ENCODE assay signal across 11 cellular contexts in the genomic region with DNA sequence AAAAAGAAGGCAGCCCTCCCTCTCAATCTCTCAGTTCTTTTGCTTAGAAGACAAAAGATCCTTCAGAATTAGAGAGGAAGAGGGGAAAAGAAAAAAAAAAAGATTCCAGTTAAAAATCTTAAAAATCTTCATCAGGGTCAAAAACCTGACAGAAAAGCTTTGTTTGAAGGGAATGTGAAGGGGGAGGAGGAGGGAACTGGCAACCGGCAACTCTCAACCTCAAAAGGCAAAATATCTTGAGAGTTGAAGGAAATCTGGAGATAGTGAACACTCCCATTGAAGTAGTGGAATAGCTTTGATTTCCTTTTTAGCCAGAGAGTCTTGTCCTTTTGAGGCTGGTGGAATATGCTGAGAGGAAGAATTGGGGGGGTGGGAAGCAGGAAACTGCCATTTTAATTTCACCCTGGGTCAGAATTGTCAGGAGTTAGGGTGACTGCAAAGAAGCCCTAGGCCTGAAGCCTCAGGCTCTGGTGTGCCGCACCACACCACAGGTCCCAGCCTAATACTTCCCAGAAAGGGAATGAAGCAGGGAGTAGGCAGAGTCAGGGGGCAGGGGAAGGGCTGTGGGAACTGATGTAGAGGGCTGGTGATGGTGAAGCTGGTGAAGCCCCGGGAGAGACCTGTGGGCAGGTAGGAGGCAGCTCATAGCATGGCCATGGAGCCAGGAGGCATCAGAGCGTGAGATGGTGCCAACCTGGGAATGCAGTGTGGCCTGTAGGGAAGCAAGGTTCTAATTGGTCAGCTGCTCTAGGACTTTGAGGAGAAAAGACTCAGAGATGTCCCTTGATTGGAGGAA. TPM values are rescaled to one million over a fixed set of nuclear protein-coding genes. Genes with fewer than 3 reads are reported as not detected.
A peak's percentile ranks its signal among the peaks of the same experiment; 100 is the strongest.
DNase-seq lines count a peak whose midpoint lies in the region; FAIRE-seq and TF ChIP-seq lines count a peak whose summit lies in the region.
"Had no signal": no experiment of that assay in that cellular context is flagged by ENCODE, and none has a peak within 500 bp of the region (broad histone marks: within the 10 kb centered on the region; RNA-seq: fewer than 3 reads in every experiment).

No MANE protein-coding gene starts in this region.

- H3K14ac ChIP-seq in H1 (ENCODE audit: insufficient read length) = no peak overlapping the region

- H3K56ac ChIP-seq in H1 (replicated peaks; ENCODE audit: insufficient read length, low read depth, low read length) = no peak overlapping the region

- H3K27me3 ChIP-seq in Peyer's patch (no peaks in the 10 kb centered on the region), H1 (replicated peaks in 1 of 4; ENCODE audit: control insufficient read depth in 3 of 4, extremely low read depth in 1 of 4, insufficient read depth in 3 of 4, low read length in 3 of 4) (no peaks in the 10 kb centered on the region), muscle layer of duodenum (ENCODE audit: low read depth, low read length) (no peaks in the 10 kb centered on the region), tibial nerve (no peaks in the 10 kb centered on the region)

- H4K91ac ChIP-seq in H1 (replicated peaks; ENCODE audit: insufficient read length, low read length) = peak overlapping the region; percentile 81

- H4K20me1 ChIP-seq in H1 (replicated peaks in 1 of 2; ENCODE audit: control insufficient read depth in 1 of 2, insufficient read depth in 2 of 2, low read length in 2 of 2) = no peaks in the 10 kb centered on the region

- TF ChIP-seq CTCF in Peyer's patch (IDR thresholded peaks at IDR 0.05) = no peak
- no peak for TF ChIP-seq CTCF in H1 (IDR thresholded peaks at IDR 0.05; ENCODE audit: control extremely low read depth in 1 of 3, insufficient read depth in 1 of 3, low read depth in 1 of 3, low read length in 3 of 3)
- no peak for TF ChIP-seq CTCF in tibial nerve (IDR thresholded peaks at IDR 0.05)

- no peak overlapping the region for H4K5ac ChIP-seq in H1 (ENCODE audit: insufficient read length, low read depth, low read length)

- H3K79me1 ChIP-seq in H1 (ENCODE audit: low read depth, low read length) = peaks cover 21% of the 10 kb centered on the region

- peak overlapping the region; percentile 99 for H2BK20ac ChIP-seq in H1 (ENCODE audit: low read length)

- H2AFZ ChIP-seq in H1 (ENCODE audit: low read length) = no peak overlapping the region

- WGBS in H1 (ENCODE audit: extremely low coverage in 1 of 2, insufficient coverage in 1 of 2, insufficient read length in 1 of 2, insufficient replicate concordance in 2 of 2, low coverage in 1 of 2, low lambda C conversion rate in 2 of 2, missing lambda C conversion rate in 1 of 2), 2 experiments = 85% methylated on average over 4 of the region's 4 CpGs; no CpG with 5 or more reads in 1 of the 2 experiments
- 38 to 48% methylated on average over 4 of the region's 4 CpGs for WGBS in tibial nerve, 2 donors

- no peaks in the 10 kb centered on the region; the same call in none of the 2 replicates for H3K23me2 ChIP-seq in H1 (ENCODE audit: low read depth, low read length)

- POLR2A ChIA-PET in H1 (lab: Charles Lee; ENCODE audit: partially characterized antibody) = interaction anchor here (0.6 to 3.5 kb wide), 8 partner anchors 7 to 79 kb away, joined by 3 to 26 read pairs (median 8); partner anchors contain the start of gene KIRREL1

- H3K4me1 ChIP-seq in Peyer's patch (peaks cover 0 to 40% (median 1%) of the 10 kb centered on the region in 4 donors), H1 (replicated peaks in 1 of 4; ENCODE audit: control insufficient read depth in 3 of 4, insufficient read depth in 4 of 4, low read length in 3 of 4) (peaks cover 15 to 47% (median 29%) of the 10 kb centered on the region in 4 experiments), muscle layer of duodenum (ENCODE audit: control insufficient read depth in 1 of 2, insufficient read depth in 2 of 2, low read length in 2 of 2) (peaks cover 27 to 66% of the 10 kb centered on the region in 2 donors), tibial nerve (peaks cover 0 to 100% (median 79%) of the 10 kb centered on the region in 4 donors)

- TF ChIP-seq POLR2A in Peyer's patch (IDR thresholded peaks at IDR 0.05) = no peak
- no peak for TF ChIP-seq POLR2A in H1 (IDR thresholded peaks at IDR 0.05; ENCODE audit: control extremely low read depth in 1 of 2, low read depth in 2 of 2, low read length in 2 of 2)
- TF ChIP-seq POLR2A in tibial nerve (IDR thresholded peaks at IDR 0.05) = no peak

- peak overlapping the region in 1 of 2 experiments; percentile 58; a peak in 1 of 4 replicates for H3K4me2 ChIP-seq in H1 (ENCODE audit: insufficient read depth in 1 of 2, low read depth in 2 of 2, low read length in 2 of 2)

- H3K27ac ChIP-seq in Peyer's patch (peak overlapping the region in 3 of 4 donors; percentile 50 to 84 (median 78)), H1 (ENCODE audit: low read depth, low read length) (0 out of 2 replicates have a peak overlapping the region, but pooled peaks have one; percentile 74), muscle layer of duodenum (ENCODE audit: low read length) (peak overlapping the region; percentile 98), tibial nerve (peak overlapping the region; percentile 68 to 97 (median 84))
- H3K27ac ChIP-seq: HL-60 had no signal

- no peak overlapping the region for H3K23ac ChIP-seq in H1 (ENCODE audit: insufficient read length)

- TF ChIP-seq EP300 in H1 (IDR thresholded peaks at IDR 0.05; ENCODE audit: borderline replicate concordance in 1 of 2, low read depth in 2 of 2, low read length in 2 of 2) (no peak), tibial nerve (IDR thresholded peaks at IDR 0.05) (no peak)

- peak overlapping the region; percentile 69 for H3K4ac ChIP-seq in H1 (replicated peaks; ENCODE audit: insufficient read length, low read depth, low read length)

- peak overlapping the region; percentile 63; the same call in 1 of the 2 replicates for H4K8ac ChIP-seq in H1 (ENCODE audit: extremely low read depth, insufficient read depth, low read length)

- DNase-seq in Peyer's patch (no peak), H1 (ENCODE audit: low read depth in 1 of 2, low spot score in 2 of 2) (no peak), tibial nerve (ENCODE audit: low spot score in 2 of 2) (no peak), AG08396 (ENCODE audit: low spot score) (no peak), SKM-1 (lab: John Stamatoyannopoulos, UW; ENCODE audit: unreplicated experiment) (no peak), A172 (ENCODE audit: low spot score) (no peak)
- DNase-seq: activated CD4-positive, alpha-beta T cell treated with anti-CD3 and anti-CD28 coated beads for 48 hours; erythroblast; NCI-H2029 treated with DMSO at 0.1 percent for 48 hours had no signal

- H3K36me3 ChIP-seq in Peyer's patch (no peaks in the 10 kb centered on the region), H1 (ENCODE audit: control insufficient read depth in 2 of 4, insufficient read depth in 4 of 4, low read length in 3 of 4) (no peaks in the 10 kb centered on the region), muscle layer of duodenum (ENCODE audit: control insufficient read depth in 1 of 2, insufficient read depth in 2 of 2, low read length in 2 of 2) (peaks cover 0 to 4% of the 10 kb centered on the region in 2 donors), tibial nerve (no peaks in the 10 kb centered on the region)

- H3K9ac ChIP-seq in H1 (replicated peaks in 1 of 4; ENCODE audit: extremely low read depth in 1 of 4, low read depth in 3 of 4, low read length in 3 of 4) = no peak overlapping the region

- H2BK12ac ChIP-seq in H1 (ENCODE audit: low read depth, low read length) = peak overlapping the region; percentile 100

- peak overlapping the region; percentile 100 for H2BK15ac ChIP-seq in H1 (ENCODE audit: low read length)

- peak overlapping the region; percentile 89 for H2BK5ac ChIP-seq in H1 (ENCODE audit: low read depth, low read length)

- TF ChIP-seq RAD21 in H1 (IDR thresholded peaks at IDR 0.05 in 1 of 2, conservative IDR thresholded peaks at IDR 0.05 in 1 of 2; ENCODE audit: low read depth in 2 of 2, low read length in 2 of 2) = no peak

- H3K9me3 ChIP-seq in Peyer's patch = no peaks in the 10 kb centered on the region
- no peaks in the 10 kb centered on the region for H3K9me3 ChIP-seq in H1 (ENCODE audit: insufficient read depth in 2 of 2, low read depth in 1 of 2, low read length in 1 of 2)
- H3K9me3 ChIP-seq in muscle layer of duodenum (ENCODE audit: control insufficient read depth in 1 of 2, low read length in 2 of 2) = no peaks in the 10 kb centered on the region
- no peaks in the 10 kb centered on the region for H3K9me3 ChIP-seq in tibial nerve

- H3K4me3 ChIP-seq in Peyer's patch (no peak overlapping the region), H1 (ENCODE audit: extremely low read depth in 1 of 4, insufficient read depth in 2 of 4, low read depth in 3 of 4, low read length in 4 of 4) (no peak overlapping the region), muscle layer of duodenum (ENCODE audit: low read depth in 1 of 2, low read length in 2 of 2) (no peak overlapping the region), tibial nerve (no peak overlapping the region)

- H3K18ac ChIP-seq in H1 (ENCODE audit: extremely low read depth, low read length) = peak overlapping the region; percentile 93

- peaks cover 6 to 66% of the 10 kb centered on the region in 2 experiments for H3K79me2 ChIP-seq in H1 (ENCODE audit: control insufficient read depth in 1 of 2, insufficient read depth in 2 of 2, low read length in 2 of 2)

- FAIRE-seq in H1 (lab: Jason Lieb, UNC) = no peak

- CTCF ChIA-PET in H1 (lab: Charles Lee; ENCODE audit: partially characterized antibody) = interaction anchor here (0.6 to 50.0 kb wide), 12 partner anchors 8 to 447 kb away, joined by 3 to 1615 read pairs (median 4); partner anchors contain the start of gene KIRREL1

- peak overlapping the region; percentile 70 for H2BK120ac ChIP-seq in H1 (replicated peaks; ENCODE audit: low read depth, low read length)

- peak overlapping the region; percentile 100 for H2AK5ac ChIP-seq in H1 (ENCODE audit: low read depth, low read length)

RNA-seq across cellular contexts. Expression of gene KIRREL1, which starts 24.6 kb away (rescaled TPM):
- total RNA-seq in Peyer's patch = 10 to 100 TPM in 3 of 4 donors, 1 to 10 TPM in 1; 2.8 to 29.7 (median 11.1) TPM
- total RNA-seq in H1 (2021; fragmentation: NEBNext Ultra II Directional; extraction: Animal tissue kit (Norgen Biotek cat#: 25700)) = 39.0 and 41.8 TPM in 2 replicates
- 14.2 and 22.9 TPM in 2 replicates for polyA plus RNA-seq in H1 (2011; rRNA removed)
- 12.9 TPM for polyA plus RNA-seq in H1 (2011; cell fraction: cytosol; rRNA removed)
- polyA plus RNA-seq in H1 (2011; cell fraction: nucleus; rRNA removed) = 36.8 TPM
- polyA plus RNA-seq in H1 (2012, experiment 1 of 2) = 19.9 to 26.0 TPM (median 24.2 TPM) in 4 replicates
- 13.6 TPM for polyA plus RNA-seq in H1 (2012, experiment 2 of 2)
- polyA plus RNA-seq in H1 (2013, experiment 1 of 2) = 25.7 TPM
- polyA plus RNA-seq in H1 (2013, experiment 2 of 2) = 28.4 TPM
- 27.1 and 34.3 TPM in 2 replicates for polyA minus RNA-seq in H1 (2011; rRNA and poly(A)+ RNA removed)
- polyA minus RNA-seq in H1 (2011; cell fraction: cytosol; rRNA and poly(A)+ RNA removed) = 19.2 TPM
- 21.7 TPM for polyA minus RNA-seq in H1 (2011; cell fraction: nucleus; rRNA and poly(A)+ RNA removed)
- 10 to 100 TPM; 47.1 to 60.6 (median 50.7) TPM for total RNA-seq in tibial nerve
- total RNA-seq in A172 (2014; rRNA removed; shearing (Covaris generic)) = 145 and 179 TPM in 2 replicates
